ENCODE assay signal across 9 cellular contexts in the genomic region with DNA sequence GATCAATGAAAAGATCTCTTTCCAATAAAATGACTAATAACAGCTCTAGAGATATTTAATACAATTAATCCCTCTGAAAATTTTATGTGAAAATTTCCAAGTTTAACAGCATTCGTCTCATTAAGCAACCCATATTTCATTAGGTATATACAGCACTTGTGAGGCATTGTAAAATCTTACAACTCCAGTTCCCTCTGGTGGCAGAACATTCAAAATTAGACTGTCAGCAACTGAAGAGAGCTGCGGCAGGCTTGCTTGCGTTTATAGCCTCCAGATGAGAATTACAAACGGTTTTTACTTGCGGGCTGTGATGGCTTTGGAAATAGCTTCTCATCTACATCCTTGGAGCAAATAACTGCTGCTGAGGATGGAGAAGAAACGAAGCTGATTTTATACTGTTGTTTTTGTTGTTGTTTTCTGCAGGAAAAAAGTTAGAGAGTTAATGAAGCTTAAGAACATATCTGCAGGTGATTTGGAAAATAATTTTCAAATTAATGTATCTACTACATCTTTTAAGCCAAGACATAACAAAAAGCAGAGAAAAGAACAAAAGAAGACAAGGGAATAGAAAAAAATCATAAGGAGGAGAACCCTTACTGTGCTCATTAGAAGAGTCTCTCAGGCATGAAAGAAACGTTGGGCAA.
DNase-seq lines count a peak whose midpoint lies in the region; ATAC-seq and TF ChIP-seq lines count a peak whose summit lies in the region.
"Had no signal": no experiment of that assay in that cellular context is flagged by ENCODE, and none has a peak within 500 bp of the region (broad histone marks: within the 10 kb centered on the region; RNA-seq: fewer than 3 reads in every experiment).

No MANE protein-coding gene starts in this region.

- H3K4me3 ChIP-seq in HFF-Myc (replicated peaks; ENCODE audit: low read depth, low read length) (peak overlapping the region; percentile 5; the same call in 1 of the 2 replicates), sigmoid colon (no peak overlapping the region)
- H3K4me3 ChIP-seq: mucosa of descending colon had no signal

- intact Hi-C loops in sigmoid colon (cut with DNase I) = no loop called here
- intact Hi-C loops in CD4-positive, alpha-beta T cell (cut with DNase I, micrococcal nuclease) = no loop called here

- H3K27ac Mint-ChIP-seq in CD4-positive, alpha-beta T cell = no peak overlapping the region

- no peaks in the 10 kb centered on the region for H3K36me3 ChIP-seq in sigmoid colon

- TF ChIP-seq EP300 in sigmoid colon (IDR thresholded peaks at IDR 0.05) = no peak

- no peaks in the 10 kb centered on the region for H3K9me3 ChIP-seq in sigmoid colon
- H3K9me3 ChIP-seq in CD4-positive, alpha-beta T cell (ENCODE audit: control insufficient read depth, low read length) = no peaks in the 10 kb centered on the region
- H3K9me3 ChIP-seq: mucosa of descending colon had no signal

- H3K27ac ChIP-seq in RWPE1 = no peak overlapping the region
- no peak overlapping the region for H3K27ac ChIP-seq in foreskin keratinocyte
- no peak overlapping the region for H3K27ac ChIP-seq in sigmoid colon
- no peak overlapping the region for H3K27ac ChIP-seq in CD4-positive, alpha-beta T cell (ENCODE audit: low read depth, low read length)

- H3K4me1 Mint-ChIP-seq in CD4-positive, alpha-beta T cell (ENCODE audit: low read depth) = no peaks in the 10 kb centered on the region

- DNase-seq in HFF-Myc (ENCODE audit: extremely low read depth, low read depth) (peak; percentile 76), RWPE1 (ENCODE audit: low spot score) (peak; percentile 36), foreskin keratinocyte (peak in 1 of 2 donors; percentile 53), sigmoid colon (no peak), NCI-H774 (lab: John Stamatoyannopoulos, UW) (no peak)
- DNase-seq in CD4-positive, alpha-beta T cell = no peak

- TF ChIP-seq CTCF in HFF-Myc (IDR thresholded peaks at IDR 0.05; ENCODE audit: low read depth, low read length, missing control alignments) (peak; percentile 55), RWPE1 (conservative IDR thresholded peaks at IDR 0.05; ENCODE audit: low read depth) (peak; percentile 49; the same call in 1 of the 2 replicates), foreskin keratinocyte (conservative IDR thresholded peaks at IDR 0.05) (peak; percentile 64), sigmoid colon (IDR thresholded peaks at IDR 0.05) (peak in 3 of 4 experiments; percentile 24 to 35 (median 24))
- TF ChIP-seq CTCF in CD4-positive, alpha-beta T cell (IDR thresholded peaks at IDR 0.05) = no peak

- H3K36me3 Mint-ChIP-seq in CD4-positive, alpha-beta T cell (ENCODE audit: low read depth) = no peaks in the 10 kb centered on the region

- 15 to 30% methylated on average over 7 of the region's 7 CpGs for WGBS in sigmoid colon, 2 donors

- no peak overlapping the region for H3K4me3 Mint-ChIP-seq in CD4-positive, alpha-beta T cell

- H3K4me1 ChIP-seq in foreskin keratinocyte (peaks cover 48% of the 10 kb centered on the region), sigmoid colon (peaks cover 0 to 30% (median 15%) of the 10 kb centered on the region in 4 donors)

- ATAC-seq in foreskin keratinocyte = peak; percentile 75
- no peak for ATAC-seq in GM19452 (IDR thresholded peaks at IDR 0.05; ENCODE audit: unreplicated experiment)
- no peak for ATAC-seq in GM21786 (IDR thresholded peaks at IDR 0.05; ENCODE audit: unreplicated experiment)
- no peak for ATAC-seq in CD4-positive, alpha-beta T cell (ENCODE audit: poor library complexity)
- ATAC-seq: mucosa of descending colon had no signal

- no peaks in the 10 kb centered on the region for H3K27me3 Mint-ChIP-seq in CD4-positive, alpha-beta T cell

- H3K9me3 Mint-ChIP-seq in CD4-positive, alpha-beta T cell = no peaks in the 10 kb centered on the region

- no peak for TF ChIP-seq POLR2A in sigmoid colon (IDR thresholded peaks at IDR 0.05)

- CTCF ChIA-PET in RWPE1 (lab: Yijun Ruan, JAX) = interaction anchor here (0.5 to 2.7 kb wide), 8 partner anchors 8 to 1165 kb away, joined by 3 to 8 read pairs (median 3); no protein-coding TSS in a partner anchor
- CTCF ChIA-PET in CD4-positive, alpha-beta T cell (lab: Charles Lee) = no interaction called here

- H3K27me3 ChIP-seq in foreskin keratinocyte (no peaks in the 10 kb centered on the region), sigmoid colon (no peaks in the 10 kb centered on the region)
- no peaks in the 10 kb centered on the region for H3K27me3 ChIP-seq in CD4-positive, alpha-beta T cell (ENCODE audit: control insufficient read depth, insufficient read depth, low read length)

- POLR2A ChIA-PET in RWPE1 (lab: Yijun Ruan, JAX; ENCODE audit: low non-redundant PET) = no interaction called here
- POLR2A ChIA-PET in CD4-positive, alpha-beta T cell (lab: Charles Lee) = no interaction called here

Comparison
In these comparisons a context has a peak if more than half of its experiments do, and no peak if none do; other contexts are left out.
1. DNase-seq: peak in HFF-Myc (single experiment) and RWPE1 (single experiment); none in sigmoid colon (single experiment), NCI-H774 (single experiment) and CD4-positive, alpha-beta T cell (0 of 10).